7 cellular contexts compared by ENCODE assay signal in genomic region chr11:11966826-11967668, GRCh38. TPM values are rescaled to one million over a fixed set of nuclear protein-coding genes. Genes with fewer than 3 reads are reported as not detected.
DNase-seq lines count a peak whose midpoint lies in the region; ATAC-seq, FAIRE-seq and TF ChIP-seq lines count a peak whose summit lies in the region.

No MANE protein-coding gene starts in this region.

- H3K9me3 Mint-ChIP-seq in GM23338: no peaks in the 10 kb centered on the region

- H3K27ac ChIP-seq in GM23338 (ENCODE audit: low read depth) (no peak overlapping the region), GM12878 (ENCODE audit: control insufficient read depth, insufficient read depth) (no peak overlapping the region), kidney (ENCODE audit: low read depth in 2 of 2, low read length in 2 of 2) (no peak overlapping the region)

- H3K9me2 ChIP-seq in GM23338 (ENCODE audit: insufficient read depth): no peaks in the 10 kb centered on the region

- POLR2A ChIA-PET in GM12878 (lab: Charles Lee): interaction anchor here (0.5 kb wide), 1 partner anchor 13 kb away, joined by 3 read pairs; no protein-coding TSS in a partner anchor

- TF ChIP-seq CTCF in GM12865 (IDR thresholded peaks at IDR 0.05; ENCODE audit: insufficient read depth, low read depth, low read length, missing control alignments) (peak; percentile 90), GM23338 (conservative IDR thresholded peaks at IDR 0.05; ENCODE audit: low read depth in 2 of 2) (peak; percentile 76 to 81), LNCaP clone FGC (IDR thresholded peaks at IDR 0.05; ENCODE audit: control insufficient read depth, extremely low read depth, insufficient read depth) (peak; percentile 78), GM12878 (IDR thresholded peaks at IDR 0.05 in 2 of 3, conservative IDR thresholded peaks at IDR 0.05 in 1 of 3; ENCODE audit: control insufficient read depth in 2 of 3, extremely low read depth in 1 of 3, insufficient read depth in 1 of 3, low read depth in 3 of 3, low read length in 3 of 3) (peak; percentile 83 to 90 (median 84)), kidney (IDR thresholded peaks at IDR 0.05; ENCODE audit: borderline replicate concordance, extremely low read depth, insufficient read depth) (peak; percentile 63)

- RAD21 ChIA-PET in GM12878 (lab: Charles Lee; ENCODE audit: unreplicated experiment): no interaction called here

- H3K9ac ChIP-seq in GM12878 (ENCODE audit: control insufficient read depth, insufficient read depth, low read length) (no peak overlapping the region), kidney (ENCODE audit: low read length in 2 of 2) (no peak overlapping the region)

- H2AFZ ChIP-seq in GM23338 (no peak overlapping the region), GM12878 (ENCODE audit: control insufficient read depth, low read depth, low read length) (no peak overlapping the region)

- intact Hi-C loops in GM12878 (cut with micrococcal nuclease; ENCODE audit: unreplicated experiment): loop anchor here (2.0 kb wide), 1 partner anchor 168 kb away; no protein-coding TSS in a partner anchor
- intact Hi-C loops in kidney (cut with DNase I): no loop called here

- 0 out of 3 replicates have a peak, but pooled peaks cover 2% of the 10 kb centered on the region for H3K36me3 Mint-ChIP-seq in GM23338 (ENCODE audit: low read depth)

- H3K36me3 ChIP-seq in GM23338 (ENCODE audit: insufficient read depth) (no peaks in the 10 kb centered on the region), GM12878 (ENCODE audit: control insufficient read depth in 2 of 2, insufficient read depth in 2 of 2, low read length in 1 of 2) (no peaks in the 10 kb centered on the region), kidney (ENCODE audit: control insufficient read depth in 1 of 2, insufficient read depth in 2 of 2, low read length in 2 of 2) (no peaks in the 10 kb centered on the region)

- ATAC-seq in GM23338: peak; percentile 97
- peak; percentile 98 for ATAC-seq in GM12878

- no peaks in the 10 kb centered on the region for H4K20me1 ChIP-seq in GM23338 (replicated peaks; ENCODE audit: insufficient read depth)
- no peaks in the 10 kb centered on the region for H4K20me1 ChIP-seq in GM12878 (ENCODE audit: control insufficient read depth, insufficient read depth)

- SMC1A ChIA-PET in GM12878 (lab: Charles Lee; ENCODE audit: uncharacterized antibody, unreplicated experiment): interaction anchor here (0.8 to 1.1 kb wide), 2 partner anchors 77 to 169 kb away, joined by 3 to 4 read pairs; no protein-coding TSS in a partner anchor

- no peaks in the 10 kb centered on the region for H3F3A ChIP-seq in GM23338 (replicated peaks; ENCODE audit: low read depth)

- CTCF ChIA-PET in GM12878 (lab: Yijun Ruan, JAX): interaction anchor here (0.6 to 2.1 kb wide), 13 partner anchors 9 to 315 kb away, joined by 3 to 12 read pairs (median 5); no protein-coding TSS in a partner anchor

- TF ChIP-seq RAD21 in GM12878 (IDR thresholded peaks at IDR 0.05; ENCODE audit: insufficient read depth, low read depth, low read length): peak; percentile 55

- H3K4me1 Mint-ChIP-seq in GM23338: peaks cover 9% of the 10 kb centered on the region

- H3K27ac Mint-ChIP-seq in GM23338: 0 out of 2 replicates have a peak overlapping the region, but pooled peaks have one; percentile 75

- H3K4me2 ChIP-seq in GM23338: no peak overlapping the region
- H3K4me2 ChIP-seq in GM12878 (ENCODE audit: control insufficient read depth, insufficient read depth): no peak overlapping the region

- WGBS in GM12878 (ENCODE audit: insufficient coverage, insufficient replicate concordance, low lambda C conversion rate, missing lambda C conversion rate): 62% methylated on average over 15 of the region's 15 CpGs

- no peak overlapping the region for H3K4me3 Mint-ChIP-seq in GM23338

- no peak for TF ChIP-seq POLR2A in GM12878 (IDR thresholded peaks at IDR 0.05; ENCODE audit: low read depth, low read length)

- H3K9me3 ChIP-seq in GM12878 (replicated peaks; ENCODE audit: control insufficient read depth, insufficient read depth, low read length) (no peaks in the 10 kb centered on the region), kidney (ENCODE audit: control insufficient read depth in 1 of 2, low read length in 2 of 2) (no peaks in the 10 kb centered on the region)

- TF ChIP-seq EP300 in GM12878 (IDR thresholded peaks at IDR 0.05; ENCODE audit: borderline replicate concordance in 1 of 2, control insufficient read depth in 1 of 2, low read depth in 2 of 2, low read length in 2 of 2): no peak

- H3K79me2 ChIP-seq in GM23338 (replicated peaks; ENCODE audit: insufficient read depth): no peaks in the 10 kb centered on the region
- H3K79me2 ChIP-seq in GM12878 (ENCODE audit: control insufficient read depth, insufficient read depth, low read length): no peaks in the 10 kb centered on the region

- no peak for FAIRE-seq in GM12878 (lab: Jason Lieb, UNC)
- no peak for FAIRE-seq in kidney (lab: Jason Lieb, UNC)

- H3K4me1 ChIP-seq in GM23338 (ENCODE audit: insufficient read depth) (no peaks in the 10 kb centered on the region), GM12878 (ENCODE audit: control insufficient read depth, insufficient read depth, low read length) (no peaks in the 10 kb centered on the region), kidney (ENCODE audit: control insufficient read depth in 1 of 2, insufficient read depth in 1 of 2, low read depth in 1 of 2, low read length in 2 of 2) (no peaks in the 10 kb centered on the region)

- H3K27me3 ChIP-seq in GM23338 (ENCODE audit: insufficient read depth): no peaks in the 10 kb centered on the region
- no peaks in the 10 kb centered on the region; a peak in 3 of 4 replicates for H3K27me3 ChIP-seq in GM12878 (replicated peaks in 1 of 2; ENCODE audit: control insufficient read depth in 2 of 2, insufficient read depth in 2 of 2, low read length in 1 of 2)

- no TSS peak for BruUV-seq in GM12878 (replicated peaks; lab: Mats Ljungman, UMichigan)

- H3K4me3 ChIP-seq in GM12865 (ENCODE audit: low read depth, low read length) (no peak overlapping the region), GM23338 (no peak overlapping the region), LNCaP clone FGC (ENCODE audit: low read depth, low read length) (no peak overlapping the region), GM12878 (no peak overlapping the region), kidney (ENCODE audit: low read length in 2 of 2) (no peak overlapping the region)

- H3K27me3 Mint-ChIP-seq in GM23338 (ENCODE audit: insufficient read depth, low read depth, poor library complexity): peaks cover 13% of the 10 kb centered on the region

- peak; percentile 75 for DNase-seq in GM12865 (ENCODE audit: low read depth)
- DNase-seq in GM23338 (ENCODE audit: low spot score): peak; percentile 88
- DNase-seq in LNCaP clone FGC (ENCODE audit: low read depth): no peak
- peak; percentile 56 for DNase-seq in T-helper 9 cell
- DNase-seq in GM12878 (ENCODE audit: low read depth, low spot score): no peak
- peak; percentile 87 for DNase-seq in kidney
- DNase-seq in stimulated activated CD4-positive, alpha-beta T cell treated with anti-CD3 and anti-CD28 coated beads, Interleukin-4, amount 100 ng/mL, for 24 hours: peak; percentile 71

- in situ Hi-C loops in GM12878 (cut with MboI): no loop called here

TF ChIP-seq in GM23338, 12 proteins besides CTCF, POLR2A, EP300 and RAD21 (continues in another document):
- TF ChIP-seq EZH2phosphoT487 (IDR thresholded peaks at IDR 0.05; ENCODE audit: unreplicated experiment) (no peak), EZH2 (IDR thresholded peaks at IDR 0.05; ENCODE audit: low read depth, unreplicated experiment) (no peak), POLR2AphosphoS5 (IDR thresholded peaks at IDR 0.05; ENCODE audit: low read depth) (no peak)

TF ChIP-seq in GM12878, 131 proteins besides CTCF, POLR2A, EP300 and RAD21:
- TF ChIP-seq RFX5 (IDR thresholded peaks at IDR 0.05; ENCODE audit: low read depth, low read length): no peak
- 0 out of 2 replicates have a peak, but pooled peaks have one; percentile 34 for TF ChIP-seq YY1 (IDR thresholded peaks at IDR 0.05; ENCODE audit: low read depth, low read length)
- no peak for TF ChIP-seq HDGF (IDR thresholded peaks at IDR 0.05)
- TF ChIP-seq SMC3 (IDR thresholded peaks at IDR 0.05; ENCODE audit: borderline replicate concordance, low read length): peak; percentile 29; the same call in 1 of the 2 replicates
- TF ChIP-seq TCF3 (IDR thresholded peaks at IDR 0.05; ENCODE audit: borderline replicate concordance, insufficient read depth, low read depth, low read length): no peak
- TF ChIP-seq ZNF274 (IDR thresholded peaks at IDR 0.05; ENCODE audit: insufficient read depth, insufficient read length): no peak
- TF ChIP-seq TCF12 (IDR thresholded peaks at IDR 0.05; ENCODE audit: low read depth, low read length): 0 out of 2 replicates have a peak, but pooled peaks have one; percentile 13
- TF ChIP-seq RBBP5 (conservative IDR thresholded peaks at IDR 0.05): no peak

RNA-seq across cellular contexts. Expression of gene DKK3, which starts 41.4 kb away (rescaled TPM):
- total RNA-seq in GM23338 (2014; rRNA removed; shearing (Covaris generic)): 31.1 and 42.2 TPM in 2 replicates
- polyA plus RNA-seq in GM23338 (2016; fragmentation: Nextera tagmentation; extraction: Ambion mirVana) (14.8 and 16.8 TPM in 2 replicates), GM12878 (2011; rRNA removed) (0.07 TPM in 1 of 2 replicates, not detected in the other), GM12878 (2014; fragmentation: Illumina TruSeq; extraction: Trizol) (not detected in 2 replicates), GM12878 (2014; fragmentation: Nextera tagmentation; extraction: Ambion mirVana) (not detected), GM12878 (2014; rRNA removed) (not detected in 2 replicates), GM12878 (2016; fragmentation: Nextera tagmentation; extraction: Ambion mirVana) (under 1 TPM in 1 of 2 experiments, not detected in 1; 0.16 TPM), kidney (ENCODE audit: insufficient read depth, low read depth, low replicate concordance) (49.6 TPM)
- total RNA-seq in GM12878 (2013; cell fraction: nucleolus; rRNA removed): not detected in 2 replicates
- total RNA-seq in GM12878 (2014; rRNA removed) (not detected in 2 replicates), GM12878 (2014; rRNA removed; fragmentation: Illumina TruSeq; extraction: Trizol) (not detected in 2 replicates), GM12878 (2021) (0.15 and 0.43 TPM in 2 replicates), kidney (59.5 TPM)
- not detected for polyA plus RNA-seq in GM12878 (2011; ENCODE audit: low read depth)
- not detected in 2 replicates for polyA plus RNA-seq in GM12878 (2011; cell fraction: cytosol; rRNA removed)
- not detected in 2 replicates for polyA plus RNA-seq in GM12878 (2011; cell fraction: nucleus; rRNA removed)
- not detected in 2 replicates for polyA plus RNA-seq in GM12878 (2012)
- 0.10 and 0.22 TPM in 2 replicates for polyA minus RNA-seq in GM12878 (2011; rRNA and poly(A)+ RNA removed)
- not detected in 2 replicates for polyA minus RNA-seq in GM12878 (2011; cell fraction: cytosol; rRNA and poly(A)+ RNA removed)
- not detected in 2 replicates for polyA minus RNA-seq in GM12878 (2011; cell fraction: nucleus; rRNA and poly(A)+ RNA removed)

Comparison
In these comparisons a context has a peak if more than half of its experiments do, and no peak if none do; other contexts are left out.
1. DNase-seq: peak in GM12865 (single experiment), GM23338 (single experiment), T-helper 9 cell (single experiment), kidney (single experiment) and stimulated activated CD4-positive, alpha-beta T cell treated with anti-CD3 and anti-CD28 coated beads, Interleukin-4, amount 100 ng/mL, for 24 hours (single experiment); none in LNCaP clone FGC (single experiment) and GM12878 (single experiment).
2. RNA of gene DKK3, which starts 41.4 kb away (total RNA-seq): 59.5 TPM in kidney (single experiment) and 31.1 to 42.2 TPM in GM23338; 0.15 to 0.43 TPM in GM12878; every median in the first group is over 10 times any median in the second.
3. Peak in every context shown above with its lines, with median percentiles within 50 percentile points of each other: CTCF ChIP-seq.